In genomic region chr22:25403752-25404471, GRCh38 we compare ENCODE assay signal across 8 cellular contexts.
DNase-seq lines count a peak whose midpoint lies in the region; ATAC-seq and TF ChIP-seq lines count a peak whose summit lies in the region.

No MANE protein-coding gene starts in this region.

- DNase-seq in CD1c-positive myeloid dendritic cell (ENCODE audit: extremely low spot score) (peak; percentile 71), HEK293T (ENCODE audit: extremely low spot score) (peak; percentile 33), T-cell (peak in 1 of 34 experiments; percentile 18), fibroblast of gingiva (ENCODE audit: low read depth) (peak; percentile 86), neural progenitor cell (ENCODE audit: low spot score) (peak; percentile 62), OCI-M2 (lab: John Stamatoyannopoulos, UW; ENCODE audit: unreplicated experiment) (no peak), NCI-H526 treated with DMSO at 0.1 percent for 48 hours (lab: John Stamatoyannopoulos, UW) (no peak)

- H3K4me2 ChIP-seq in neural progenitor cell: peak overlapping the region; percentile 87

- peaks cover 30% of the 10 kb centered on the region for H4K20me1 ChIP-seq in neural progenitor cell (ENCODE audit: low read depth)

- H3K27me3 Mint-ChIP-seq in T-cell: no peaks in the 10 kb centered on the region
- H3K27me3 Mint-ChIP-seq in neural progenitor cell (ENCODE audit: insufficient read depth, low read depth): peaks cover 12% of the 10 kb centered on the region

- peak overlapping the region; percentile 22 for H2AFZ ChIP-seq in neural progenitor cell (replicated peaks)

- peaks cover 24% of the 10 kb centered on the region for H3K79me2 ChIP-seq in neural progenitor cell (ENCODE audit: low read depth)

- no peak overlapping the region for H3K27ac ChIP-seq in neural progenitor cell

- peaks cover 31% of the 10 kb centered on the region for H3K27me3 ChIP-seq in neural progenitor cell

- POLR2A ChIA-PET in HEK293T (lab: Yijun Ruan, JAX): interaction anchor here (0.8 kb wide), 1 partner anchor 24 kb away, joined by 3 read pairs; no protein-coding TSS in a partner anchor
- POLR2A ChIA-PET in T-cell (lab: Charles Lee): no interaction called here

- H3K36me3 ChIP-seq in neural progenitor cell: no peaks in the 10 kb centered on the region

- peak overlapping the region; percentile 84 to 87 (median 86) for H3K4me3 Mint-ChIP-seq in T-cell
- H3K4me3 Mint-ChIP-seq in neural progenitor cell: peak overlapping the region; percentile 94

- H3K9ac ChIP-seq in neural progenitor cell: peak overlapping the region; percentile 50

- TF ChIP-seq CTCF in neural progenitor cell (IDR thresholded peaks at IDR 0.05): no peak

- H3K9me3 Mint-ChIP-seq in T-cell (no peaks in the 10 kb centered on the region), neural progenitor cell (no peaks in the 10 kb centered on the region)

- CTCF ChIA-PET in HEK293T (lab: Yijun Ruan, JAX) (no interaction called here), T-cell (lab: Charles Lee) (no interaction called here)

- no peaks in the 10 kb centered on the region for H3K9me3 ChIP-seq in neural progenitor cell (ENCODE audit: low read depth)

- peak overlapping the region; percentile 87 for H3K4me3 ChIP-seq in neural progenitor cell

- peaks cover 30% of the 10 kb centered on the region for H3F3A ChIP-seq in neural progenitor cell (ENCODE audit: low read depth)

- peak in 1 of 4 experiments; percentile 19 for ATAC-seq in T-cell (replicated peaks in 1 of 4)
- ATAC-seq in HG03039 (IDR thresholded peaks at IDR 0.05; ENCODE audit: unreplicated experiment): no peak

- peaks cover 16% of the 10 kb centered on the region for H3K4me1 ChIP-seq in neural progenitor cell

- peak overlapping the region; percentile 57 to 81 for H3K27ac Mint-ChIP-seq in T-cell
- H3K27ac Mint-ChIP-seq in neural progenitor cell: peak overlapping the region; percentile 68

- H3K4me1 Mint-ChIP-seq in T-cell: peaks cover 41 to 45% (median 44%) of the 10 kb centered on the region in 3 donors
- H3K4me1 Mint-ChIP-seq in neural progenitor cell: peaks cover 37% of the 10 kb centered on the region

- H3K36me3 Mint-ChIP-seq in T-cell (no peaks in the 10 kb centered on the region), neural progenitor cell (no peaks in the 10 kb centered on the region)

TF ChIP-seq in HEK293T, 16 proteins besides CTCF, POLR2A, EP300 and RAD21:
- TF ChIP-seq CTBP1 (IDR thresholded peaks at IDR 0.05; ENCODE audit: borderline replicate concordance) (no peak), SUZ12 (IDR thresholded peaks at IDR 0.05) (no peak), FOXA1 (IDR thresholded peaks at IDR 0.05) (no peak), SP1 (IDR thresholded peaks at IDR 0.05) (no peak), LEF1 (IDR thresholded peaks at IDR 0.05; ENCODE audit: borderline replicate concordance) (no peak), ZNF384 (IDR thresholded peaks at IDR 0.05) (no peak), PKNOX1 (IDR thresholded peaks at IDR 0.05) (no peak), NFRKB (IDR thresholded peaks at IDR 0.05) (no peak), FOXM1 (IDR thresholded peaks at IDR 0.05; ENCODE audit: borderline replicate concordance) (no peak), TARDBP (IDR thresholded peaks at IDR 0.05) (no peak), FOXK2 (IDR thresholded peaks at IDR 0.05) (no peak)

Comparison
In these comparisons a context has a peak if more than half of its experiments do, and no peak if none do; other contexts are left out.
1. DNase-seq: peak in CD1c-positive myeloid dendritic cell (single experiment), HEK293T (single experiment), fibroblast of gingiva (single experiment) and neural progenitor cell (single experiment); none in OCI-M2 (single experiment) and NCI-H526 treated with DMSO at 0.1 percent for 48 hours (single experiment).